In the genomic region with DNA sequence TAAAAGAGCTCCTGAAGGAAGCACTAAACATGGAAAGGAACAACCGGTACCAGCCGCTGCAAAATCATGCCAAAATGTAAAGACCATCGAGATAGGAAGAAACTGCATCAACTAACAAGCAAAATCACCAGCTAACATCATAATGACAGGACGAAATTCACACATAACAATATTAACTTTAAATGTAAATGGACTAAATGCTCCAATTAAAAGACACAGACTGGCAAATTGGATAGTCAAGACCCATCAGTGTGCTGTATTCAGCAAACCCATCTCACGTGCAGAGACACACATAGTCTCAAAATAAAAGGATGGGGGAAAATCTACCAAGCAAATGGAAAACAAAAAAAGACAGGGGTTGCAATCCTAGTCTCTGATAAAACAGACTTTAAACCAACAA, we compare ENCODE assay signal across 3 cellular contexts. TPM values are rescaled to one million over a fixed set of nuclear protein-coding genes. Genes with fewer than 3 reads are reported as not detected.
"Had no signal": no experiment of that assay in that cellular context is flagged by ENCODE, and none has a peak within 500 bp of the region (broad histone marks: within the 10 kb centered on the region; RNA-seq: fewer than 3 reads in every experiment).

No MANE protein-coding gene starts in this region.

RNA-seq across cellular contexts. Expression of a gene that starts 26.4 kb away (rescaled TPM):
- total RNA-seq: activated B cell treated with CpG ODN at 0.5 μM for 24 hours; activated CD4-positive, alpha-beta T cell treated with anti-CD3 and anti-CD28 coated beads, Interleukin-2, amount 10 ng/mL, durations not matched to agents 24 days and 14 days; T-helper 1 cell treated with Interleukin-12 subunit alpha and Interleukin-12 subunit beta and Interleukin-4 antibody, amounts not matched to agents 30 ng/mL and 1 ng/mL, for 36 hours had no signal
